In the genomic region with DNA sequence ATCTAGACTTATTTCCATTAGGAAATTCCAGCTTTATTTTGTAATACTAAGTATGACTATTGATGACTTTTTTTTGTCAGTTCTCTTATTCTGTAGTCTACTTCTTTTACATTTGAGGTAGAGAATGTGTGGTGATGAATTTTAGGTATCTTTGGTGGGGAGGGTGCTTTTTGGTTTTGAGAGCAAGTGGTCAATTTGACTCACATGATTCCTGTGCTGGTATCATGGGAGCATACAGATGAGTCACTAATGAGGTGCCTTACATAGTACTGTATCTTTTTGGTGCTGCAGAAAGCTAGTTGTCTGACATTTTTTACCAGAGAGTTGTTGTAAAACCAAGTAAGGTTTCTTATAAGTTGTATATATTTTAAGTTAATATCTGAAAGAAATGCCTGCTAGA, we compare ENCODE assay signal across 9 cellular contexts. TPM values are rescaled to one million over a fixed set of nuclear protein-coding genes. Genes with fewer than 3 reads are reported as not detected.
DNase-seq lines count a peak whose midpoint lies in the region; ATAC-seq, FAIRE-seq and TF ChIP-seq lines count a peak whose summit lies in the region.
"Had no signal": no experiment of that assay in that cellular context is flagged by ENCODE, and none has a peak within 500 bp of the region (broad histone marks: within the 10 kb centered on the region; RNA-seq: fewer than 3 reads in every experiment).

No MANE protein-coding gene starts in this region.

- H3K4me2 ChIP-seq in GM12878 (ENCODE audit: control insufficient read depth, insufficient read depth) = no peak overlapping the region; the same call in 1 of the 2 replicates

- TF ChIP-seq POLR2A in GM12878 (IDR thresholded peaks at IDR 0.05; ENCODE audit: low read depth, low read length) = no peak

- H3K27ac Mint-ChIP-seq in activated naive CD4-positive, alpha-beta T cell treated with anti-CD3 and anti-CD28 coated beads, Interleukin-2, amount 50 U/mL, for 72 hours = peak overlapping the region in 1 of 2 donors; percentile 62

- no peaks in the 10 kb centered on the region for H3K9me3 Mint-ChIP-seq in activated naive CD4-positive, alpha-beta T cell treated with anti-CD3 and anti-CD28 coated beads, Interleukin-2, amount 50 U/mL, for 72 hours

- intact Hi-C loops in GM12878 (cut with micrococcal nuclease; ENCODE audit: unreplicated experiment) = loop anchor here (5.0 kb wide), 1 partner anchor 34 kb away; the partner anchor contains the start of gene ERBIN

- peaks cover 0 to 20% of the 10 kb centered on the region in 2 donors for H3K36me3 Mint-ChIP-seq in activated naive CD4-positive, alpha-beta T cell treated with anti-CD3 and anti-CD28 coated beads, Interleukin-2, amount 50 U/mL, for 72 hours

- no peak for FAIRE-seq in GM12878 (lab: Jason Lieb, UNC)

- no peak overlapping the region for H3K4me3 ChIP-seq in GM12878

- SMC1A ChIA-PET in GM12878 (lab: Charles Lee; ENCODE audit: uncharacterized antibody, unreplicated experiment) = interaction anchor here (0.8 to 1.3 kb wide), 5 partner anchors 10 to 88 kb away, joined by 3 to 6 read pairs (median 3); no protein-coding TSS in a partner anchor

- TF ChIP-seq RAD21 in GM12878 (IDR thresholded peaks at IDR 0.05; ENCODE audit: insufficient read depth, low read depth, low read length) = no peak

- H3K9ac ChIP-seq in GM12878 (ENCODE audit: control insufficient read depth, insufficient read depth, low read length) = no peak overlapping the region

- no peak for TF ChIP-seq CTCF in GM12878 (IDR thresholded peaks at IDR 0.05 in 2 of 3, conservative IDR thresholded peaks at IDR 0.05 in 1 of 3; ENCODE audit: control insufficient read depth in 2 of 3, extremely low read depth in 1 of 3, insufficient read depth in 1 of 3, low read depth in 3 of 3, low read length in 3 of 3)

- RAD21 ChIA-PET in GM12878 (lab: Charles Lee; ENCODE audit: unreplicated experiment) = interaction anchor here (1.0 to 2.0 kb wide), 6 partner anchors 8 to 41 kb away, joined by 3 to 5 read pairs (median 3); partner anchors contain the start of gene ERBIN

- H3K27me3 ChIP-seq in GM12878 (replicated peaks in 1 of 2; ENCODE audit: control insufficient read depth in 2 of 2, insufficient read depth in 2 of 2, low read length in 1 of 2) = no peaks in the 10 kb centered on the region

- H4K20me1 ChIP-seq in GM12878 (ENCODE audit: control insufficient read depth, insufficient read depth) = no peaks in the 10 kb centered on the region

- no peak for DNase-seq in activated naive CD4-positive, alpha-beta T cell treated with anti-CD3 and anti-CD28 coated beads, Interleukin-2, amount 50 U/mL, for 72 hours (ENCODE audit: low spot score in 2 of 2)
- DNase-seq in activated naive CD4-positive, alpha-beta T cell (lab: John Stamatoyannopoulos, UW) = no peak
- peak; percentile 48 for DNase-seq in GM12878 (ENCODE audit: low read depth, low spot score)
- peak; percentile 46 for DNase-seq in stromal cell of bone marrow (ENCODE audit: low read depth)
- no peak for DNase-seq in G401 (ENCODE audit: low spot score)
- no peak for DNase-seq in HuH-7 (ENCODE audit: low spot score)
- DNase-seq in NCI-H2081 (lab: John Stamatoyannopoulos, UW) = no peak
- DNase-seq: DND-41 had no signal

- H3K36me3 ChIP-seq in GM12878 (ENCODE audit: control insufficient read depth in 2 of 2, insufficient read depth in 2 of 2, low read length in 1 of 2) = 0 out of 4 replicates have a peak, but pooled peaks cover 0 to 2% of the 10 kb centered on the region in 2 experiments

- ATAC-seq in activated naive CD4-positive, alpha-beta T cell treated with anti-CD3 and anti-CD28 coated beads, Interleukin-2, amount 50 U/mL, for 72 hours = peak; percentile 96 to 100
- ATAC-seq in HG03060 (IDR thresholded peaks at IDR 0.05; ENCODE audit: low read depth, unreplicated experiment) (peak; percentile 91), GM12878 (peak; percentile 94)

- POLR2A ChIA-PET in GM12878 (lab: Charles Lee) = interaction anchor here (0.9 to 1.3 kb wide), 5 partner anchors 9 to 34 kb away, joined by 3 to 6 read pairs (median 3); no protein-coding TSS in a partner anchor

- H3K27ac ChIP-seq in GM12878 (ENCODE audit: control insufficient read depth, insufficient read depth) = no peak overlapping the region

- TF ChIP-seq EP300 in GM12878 (IDR thresholded peaks at IDR 0.05; ENCODE audit: borderline replicate concordance in 1 of 2, control insufficient read depth in 1 of 2, low read depth in 2 of 2, low read length in 2 of 2) = peak in 1 of 2 experiments; percentile 29; a peak in 1 of 4 replicates

- in situ Hi-C loops in GM12878 (cut with MboI) (no loop called here), G401 (cut with HindIII; ENCODE audit: low sequenced_read_pairs) (no loop called here)

- H3K4me1 ChIP-seq in GM12878 (ENCODE audit: control insufficient read depth, insufficient read depth, low read length) = peaks cover 11% of the 10 kb centered on the region

- CTCF ChIA-PET in GM12878 (lab: Yijun Ruan, JAX) = interaction anchor here (0.8 to 1.2 kb wide), 3 partner anchors 9 to 219 kb away, joined by 3 to 4 read pairs (median 3); no protein-coding TSS in a partner anchor

- no peak overlapping the region for H2AFZ ChIP-seq in GM12878 (ENCODE audit: control insufficient read depth, low read depth, low read length)

- no TSS peak for BruUV-seq in GM12878 (replicated peaks; lab: Mats Ljungman, UMichigan)

- H3K79me2 ChIP-seq in GM12878 (ENCODE audit: control insufficient read depth, insufficient read depth, low read length) = peaks cover 73% of the 10 kb centered on the region

- peaks cover under 1% of the 10 kb centered on the region; the same call in 1 of the 3 replicates for H3K9me3 ChIP-seq in GM12878 (replicated peaks; ENCODE audit: control insufficient read depth, insufficient read depth, low read length)

TF ChIP-seq in GM12878, 131 proteins besides CTCF, POLR2A, EP300 and RAD21 (continues in another document):
- TF ChIP-seq IKZF2 (IDR thresholded peaks at IDR 0.05) = peak in 1 of 2 experiments; percentile 35; a peak in 1 of 4 replicates
- TF ChIP-seq BCL11A (IDR thresholded peaks at IDR 0.05; ENCODE audit: low read depth, low read length) = peak; percentile 45; the same call in 1 of the 2 replicates
- TF ChIP-seq RAD51 (IDR thresholded peaks at IDR 0.05) = peak; percentile 83
- TF ChIP-seq SUZ12 (IDR thresholded peaks at IDR 0.05; ENCODE audit: unreplicated experiment) = no peak
- TF ChIP-seq ATF7 (IDR thresholded peaks at IDR 0.05; ENCODE audit: low read depth) = peak; percentile 79
- TF ChIP-seq RB1 (IDR thresholded peaks at IDR 0.05; ENCODE audit: borderline replicate concordance) = no peak
- TF ChIP-seq, protein P1, sequence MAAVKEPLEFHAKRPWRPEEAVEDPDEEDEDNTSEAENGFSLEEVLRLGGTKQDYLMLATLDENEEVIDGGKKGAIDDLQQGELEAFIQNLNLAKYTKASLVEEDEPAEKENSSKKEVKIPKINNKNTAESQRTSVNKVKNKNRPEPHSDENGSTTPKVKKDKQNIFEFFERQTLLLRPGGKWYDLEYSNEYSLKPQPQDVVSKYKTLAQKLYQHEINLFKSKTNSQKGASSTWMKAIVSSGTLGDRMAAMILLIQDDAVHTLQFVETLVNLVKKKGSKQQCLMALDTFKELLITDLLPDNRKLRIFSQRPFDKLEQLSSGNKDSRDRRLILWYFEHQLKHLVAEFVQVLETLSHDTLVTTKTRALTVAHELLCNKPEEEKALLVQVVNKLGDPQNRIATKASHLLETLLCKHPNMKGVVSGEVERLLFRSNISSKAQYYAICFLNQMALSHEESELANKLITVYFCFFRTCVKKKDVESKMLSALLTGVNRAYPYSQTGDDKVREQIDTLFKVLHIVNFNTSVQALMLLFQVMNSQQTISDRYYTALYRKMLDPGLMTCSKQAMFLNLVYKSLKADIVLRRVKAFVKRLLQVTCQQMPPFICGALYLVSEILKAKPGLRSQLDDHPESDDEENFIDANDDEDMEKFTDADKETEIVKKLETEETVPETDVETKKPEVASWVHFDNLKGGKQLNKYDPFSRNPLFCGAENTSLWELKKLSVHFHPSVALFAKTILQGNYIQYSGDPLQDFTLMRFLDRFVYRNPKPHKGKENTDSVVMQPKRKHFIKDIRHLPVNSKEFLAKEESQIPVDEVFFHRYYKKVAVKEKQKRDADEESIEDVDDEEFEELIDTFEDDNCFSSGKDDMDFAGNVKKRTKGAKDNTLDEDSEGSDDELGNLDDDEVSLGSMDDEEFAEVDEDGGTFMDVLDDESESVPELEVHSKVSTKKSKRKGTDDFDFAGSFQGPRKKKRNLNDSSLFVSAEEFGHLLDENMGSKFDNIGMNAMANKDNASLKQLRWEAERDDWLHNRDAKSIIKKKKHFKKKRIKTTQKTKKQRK (IDR thresholded peaks at IDR 0.05; ENCODE audit: low read depth, low read length) = no peak
- no peak for TF ChIP-seq ETV6 (conservative IDR thresholded peaks at IDR 0.05 in 1 of 2, IDR thresholded peaks at IDR 0.05 in 1 of 2; ENCODE audit: borderline replicate concordance in 1 of 2, low read depth in 1 of 2)

RNA-seq across cellular contexts. Expression of gene ERBIN, which starts 35.3 kb away (rescaled TPM):
- total RNA-seq in activated naive CD4-positive, alpha-beta T cell treated with anti-CD3 and anti-CD28 coated beads, Interleukin-2, amount 50 U/mL, for 72 hours = 10 to 100 TPM; 46.1 to 55.2 TPM
- 282 and 300 TPM in 2 replicates for total RNA-seq in GM12878 (2013; cell fraction: nucleolus; rRNA removed)
- total RNA-seq in GM12878 (2014; rRNA removed) (48.8 and 56.3 TPM in 2 replicates), GM12878 (2014; rRNA removed; fragmentation: Illumina TruSeq; extraction: Trizol) (91.1 and 94.6 TPM in 2 replicates), GM12878 (2021) (55.3 and 65.1 TPM in 2 replicates)
- polyA plus RNA-seq in GM12878 (2011; ENCODE audit: low read depth) = 16.8 TPM
- polyA plus RNA-seq in GM12878 (2011; rRNA removed) (50.0 and 71.4 TPM in 2 replicates), GM12878 (2014; fragmentation: Illumina TruSeq; extraction: Trizol) (61.7 and 84.5 TPM in 2 replicates), GM12878 (2014; fragmentation: Nextera tagmentation; extraction: Ambion mirVana) (10 to 100 TPM in 1 of 2 experiments, 1 to 10 TPM in 1; 9.5 to 11.5 TPM), GM12878 (2014; rRNA removed) (47.5 and 51.0 TPM in 2 replicates), GM12878 (2016; fragmentation: Nextera tagmentation; extraction: Ambion mirVana) (10 to 100 TPM; 20.7 to 35.3 TPM)
- polyA plus RNA-seq in GM12878 (2011; cell fraction: cytosol; rRNA removed) = 17.7 and 18.8 TPM in 2 replicates
- 27.4 and 30.7 TPM in 2 replicates for polyA plus RNA-seq in GM12878 (2011; cell fraction: nucleus; rRNA removed)
- polyA plus RNA-seq in GM12878 (2012) = 32.8 and 35.2 TPM in 2 replicates
- polyA minus RNA-seq in GM12878 (2011; rRNA and poly(A)+ RNA removed) = 80.4 and 113 TPM in 2 replicates
- 45.2 and 50.1 TPM in 2 replicates for polyA minus RNA-seq in GM12878 (2011; cell fraction: cytosol; rRNA and poly(A)+ RNA removed)
- 111 and 133 TPM in 2 replicates for polyA minus RNA-seq in GM12878 (2011; cell fraction: nucleus; rRNA and poly(A)+ RNA removed)
- 22.7 and 23.9 TPM in 2 replicates for total RNA-seq in G401 (2014; rRNA removed; shearing (Covaris generic))

Comparison
In these comparisons a context has a peak if more than half of its experiments do, and no peak if none do; other contexts are left out.
1. DNase-seq: peak in GM12878 (single experiment) and stromal cell of bone marrow (single experiment); none in activated naive CD4-positive, alpha-beta T cell treated with anti-CD3 and anti-CD28 coated beads, Interleukin-2, amount 50 U/mL, for 72 hours (0 of 2), activated naive CD4-positive, alpha-beta T cell (0 of 4), G401 (single experiment), HuH-7 (single experiment) and NCI-H2081 (0 of 2).
2. Peak in every context shown above with its lines, with median percentiles within 50 percentile points of each other: ATAC-seq.